1 cellular context compared by ENCODE assay signal in genomic region chr7:102983602-102984001, GRCh38.
TF ChIP-seq lines count a peak whose summit lies in the region.

No MANE protein-coding gene starts in this region.

TF ChIP-seq in K562, 482 proteins besides CTCF, POLR2A, EP300 and RAD21 (continued from another document and continues in another):
- TF ChIP-seq ZNF318 (IDR thresholded peaks at IDR 0.05; ENCODE audit: borderline replicate concordance in 1 of 2, low read depth in 1 of 2) (no peak), MCM7 (IDR thresholded peaks at IDR 0.05) (no peak), NUFIP1 (IDR thresholded peaks at IDR 0.05; ENCODE audit: partially characterized antibody) (no peak), ZNF311 (CRISPR knock-in tag; IDR thresholded peaks at IDR 0.05) (no peak), PKNOX1 (IDR thresholded peaks at IDR 0.05) (peak; percentile 11; the same call in 1 of the 2 replicates), CBFA2T3 (IDR thresholded peaks at IDR 0.05) (peak; percentile 95), FUS (optimal IDR thresholded peaks at IDR 0.05; ENCODE audit: low read depth, low read length) (no peak), BDP1 (IDR thresholded peaks at IDR 0.05; ENCODE audit: insufficient read depth, insufficient read length) (no peak), KDM4B (IDR thresholded peaks at IDR 0.05; ENCODE audit: borderline replicate concordance in 2 of 2, low read depth in 1 of 2) (no peak), TEAD2 (tag; IDR thresholded peaks at IDR 0.05) (no peak), MTA1 (IDR thresholded peaks at IDR 0.05; ENCODE audit: borderline replicate concordance) (peak; percentile 86; the same call in 1 of the 2 replicates), CSDE1 (IDR thresholded peaks at IDR 0.05) (no peak), NR0B1 (IDR thresholded peaks at IDR 0.05; ENCODE audit: partially characterized antibody) (no peak), ZBTB7A (IDR thresholded peaks at IDR 0.05; ENCODE audit: borderline replicate concordance, control insufficient read depth, low read depth, low read length) (no peak), MLLT1 (IDR thresholded peaks at IDR 0.05) (peak in 1 of 2 experiments; percentile 27; a peak in 1 of 4 replicates), CCAR2 (IDR thresholded peaks at IDR 0.05; ENCODE audit: low read depth, low read length) (no peak), ZNF232 (CRISPR knock-in tag; IDR thresholded peaks at IDR 0.05) (no peak), MYBL2 (IDR thresholded peaks at IDR 0.05; ENCODE audit: low read depth) (no peak), MYBL2 (CRISPR knock-in tag; IDR thresholded peaks at IDR 0.05; ENCODE audit: borderline replicate concordance) (no peak), STAG1 (CRISPR knock-in tag; IDR thresholded peaks at IDR 0.05; ENCODE audit: borderline replicate concordance) (no peak), NBN (IDR thresholded peaks at IDR 0.05; ENCODE audit: low read depth) (0 out of 2 replicates have a peak, but pooled peaks have one; percentile 42), ATF7 (IDR thresholded peaks at IDR 0.05) (0 out of 2 replicates have a peak, but pooled peaks have one; percentile 39), ZNF384 (IDR thresholded peaks at IDR 0.05; ENCODE audit: low read depth, low read length) (no peak), BRD4 (IDR thresholded peaks at IDR 0.05) (no peak), ARID1B (IDR thresholded peaks at IDR 0.05) (peak; percentile 93), RAD51 (IDR thresholded peaks at IDR 0.05; ENCODE audit: borderline replicate concordance, low read depth) (no peak), PPARD (CRISPR knock-in tag; IDR thresholded peaks at IDR 0.05) (no peak), ZNF274 (IDR thresholded peaks at IDR 0.05; ENCODE audit: borderline replicate concordance, low read depth, low read length) (no peak), SUPT5H (IDR thresholded peaks at IDR 0.05) (no peak), NELFE (IDR thresholded peaks at IDR 0.05; ENCODE audit: insufficient read depth, insufficient read length) (no peak), PTBP1 (IDR thresholded peaks at IDR 0.05; ENCODE audit: low read depth, low read length) (no peak), ZBTB33 (CRISPR knock-in tag; IDR thresholded peaks at IDR 0.05) (no peak), POLR2H (tag; IDR thresholded peaks at IDR 0.05; ENCODE audit: low read depth) (no peak), ZNF239 (CRISPR knock-in tag; IDR thresholded peaks at IDR 0.05) (no peak), MCM5 (IDR thresholded peaks at IDR 0.05; ENCODE audit: low read depth) (no peak), NCOA4 (IDR thresholded peaks at IDR 0.05; ENCODE audit: partially characterized antibody) (no peak), ZNF316 (IDR thresholded peaks at IDR 0.05) (no peak)
- TF ChIP-seq, protein P1, sequence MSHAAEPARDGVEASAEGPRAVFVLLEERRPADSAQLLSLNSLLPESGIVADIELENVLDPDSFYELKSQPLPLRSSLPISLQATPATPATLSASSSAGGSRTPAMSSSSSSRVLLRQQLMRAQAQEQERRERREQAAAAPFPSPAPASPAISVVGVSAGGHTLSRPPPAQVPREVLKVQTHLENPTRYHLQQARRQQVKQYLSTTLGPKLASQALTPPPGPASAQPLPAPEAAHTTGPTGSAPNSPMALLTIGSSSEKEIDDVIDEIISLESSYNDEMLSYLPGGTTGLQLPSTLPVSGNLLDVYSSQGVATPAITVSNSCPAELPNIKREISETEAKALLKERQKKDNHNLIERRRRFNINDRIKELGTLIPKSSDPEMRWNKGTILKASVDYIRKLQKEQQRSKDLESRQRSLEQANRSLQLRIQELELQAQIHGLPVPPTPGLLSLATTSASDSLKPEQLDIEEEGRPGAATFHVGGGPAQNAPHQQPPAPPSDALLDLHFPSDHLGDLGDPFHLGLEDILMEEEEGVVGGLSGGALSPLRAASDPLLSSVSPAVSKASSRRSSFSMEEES (CRISPR knock-in tag; IDR thresholded peaks at IDR 0.05), result no peak; the same call in 1 of the 2 replicates
- TF ChIP-seq, protein P2, sequence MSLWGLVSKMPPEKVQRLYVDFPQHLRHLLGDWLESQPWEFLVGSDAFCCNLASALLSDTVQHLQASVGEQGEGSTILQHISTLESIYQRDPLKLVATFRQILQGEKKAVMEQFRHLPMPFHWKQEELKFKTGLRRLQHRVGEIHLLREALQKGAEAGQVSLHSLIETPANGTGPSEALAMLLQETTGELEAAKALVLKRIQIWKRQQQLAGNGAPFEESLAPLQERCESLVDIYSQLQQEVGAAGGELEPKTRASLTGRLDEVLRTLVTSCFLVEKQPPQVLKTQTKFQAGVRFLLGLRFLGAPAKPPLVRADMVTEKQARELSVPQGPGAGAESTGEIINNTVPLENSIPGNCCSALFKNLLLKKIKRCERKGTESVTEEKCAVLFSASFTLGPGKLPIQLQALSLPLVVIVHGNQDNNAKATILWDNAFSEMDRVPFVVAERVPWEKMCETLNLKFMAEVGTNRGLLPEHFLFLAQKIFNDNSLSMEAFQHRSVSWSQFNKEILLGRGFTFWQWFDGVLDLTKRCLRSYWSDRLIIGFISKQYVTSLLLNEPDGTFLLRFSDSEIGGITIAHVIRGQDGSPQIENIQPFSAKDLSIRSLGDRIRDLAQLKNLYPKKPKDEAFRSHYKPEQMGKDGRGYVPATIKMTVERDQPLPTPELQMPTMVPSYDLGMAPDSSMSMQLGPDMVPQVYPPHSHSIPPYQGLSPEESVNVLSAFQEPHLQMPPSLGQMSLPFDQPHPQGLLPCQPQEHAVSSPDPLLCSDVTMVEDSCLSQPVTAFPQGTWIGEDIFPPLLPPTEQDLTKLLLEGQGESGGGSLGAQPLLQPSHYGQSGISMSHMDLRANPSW (CRISPR knock-in tag; IDR thresholded peaks at IDR 0.05), result no peak
- TF ChIP-seq, protein P3, sequence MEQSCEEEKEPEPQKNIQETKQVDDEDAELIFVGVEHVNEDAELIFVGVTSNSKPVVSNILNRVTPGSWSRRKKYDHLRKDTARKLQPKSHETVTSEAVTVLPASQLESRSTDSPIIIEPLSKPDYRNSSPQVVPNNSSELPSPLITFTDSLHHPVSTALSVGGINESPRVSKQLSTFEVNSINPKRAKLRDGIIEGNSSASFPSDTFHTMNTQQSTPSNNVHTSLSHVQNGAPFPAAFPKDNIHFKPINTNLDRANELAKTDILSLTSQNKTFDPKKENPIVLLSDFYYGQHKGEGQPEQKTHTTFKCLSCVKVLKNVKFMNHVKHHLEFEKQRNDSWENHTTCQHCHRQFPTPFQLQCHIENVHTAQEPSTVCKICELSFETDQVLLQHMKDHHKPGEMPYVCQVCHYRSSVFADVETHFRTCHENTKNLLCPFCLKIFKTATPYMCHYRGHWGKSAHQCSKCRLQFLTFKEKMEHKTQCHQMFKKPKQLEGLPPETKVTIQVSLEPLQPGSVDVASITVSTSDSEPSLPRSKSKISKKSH (CRISPR knock-in tag; IDR thresholded peaks at IDR 0.05), result no peak
- TF ChIP-seq, protein P4, sequence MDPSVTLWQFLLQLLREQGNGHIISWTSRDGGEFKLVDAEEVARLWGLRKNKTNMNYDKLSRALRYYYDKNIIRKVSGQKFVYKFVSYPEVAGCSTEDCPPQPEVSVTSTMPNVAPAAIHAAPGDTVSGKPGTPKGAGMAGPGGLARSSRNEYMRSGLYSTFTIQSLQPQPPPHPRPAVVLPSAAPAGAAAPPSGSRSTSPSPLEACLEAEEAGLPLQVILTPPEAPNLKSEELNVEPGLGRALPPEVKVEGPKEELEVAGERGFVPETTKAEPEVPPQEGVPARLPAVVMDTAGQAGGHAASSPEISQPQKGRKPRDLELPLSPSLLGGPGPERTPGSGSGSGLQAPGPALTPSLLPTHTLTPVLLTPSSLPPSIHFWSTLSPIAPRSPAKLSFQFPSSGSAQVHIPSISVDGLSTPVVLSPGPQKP (CRISPR knock-in tag; IDR thresholded peaks at IDR 0.05), result no peak
